ENCODE assay signal across 3 cellular contexts in the genomic region with DNA sequence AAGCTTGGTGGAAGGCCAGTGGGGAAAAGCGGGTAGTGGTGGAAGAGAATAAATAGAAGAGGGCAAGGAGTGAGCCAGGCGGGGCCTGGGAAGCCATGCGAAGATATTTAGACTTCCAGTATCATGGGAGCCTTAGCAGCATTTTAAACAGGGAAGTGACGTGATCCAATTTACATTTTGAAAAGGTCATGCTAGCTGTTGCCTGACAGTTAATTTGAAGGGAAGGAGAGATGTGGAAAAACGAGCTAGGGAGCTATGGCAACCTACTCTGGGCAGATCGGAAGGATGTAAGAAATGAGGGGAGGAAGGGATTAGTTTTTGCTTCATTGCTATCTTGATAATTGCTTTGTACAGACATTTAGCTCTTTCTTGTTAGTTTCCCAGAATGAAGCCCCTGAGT.
TF ChIP-seq lines count a peak whose summit lies in the region.

No MANE protein-coding gene starts in this region.

TF ChIP-seq in K562, 482 proteins besides CTCF, POLR2A, EP300 and RAD21:
- TF ChIP-seq, protein P1, sequence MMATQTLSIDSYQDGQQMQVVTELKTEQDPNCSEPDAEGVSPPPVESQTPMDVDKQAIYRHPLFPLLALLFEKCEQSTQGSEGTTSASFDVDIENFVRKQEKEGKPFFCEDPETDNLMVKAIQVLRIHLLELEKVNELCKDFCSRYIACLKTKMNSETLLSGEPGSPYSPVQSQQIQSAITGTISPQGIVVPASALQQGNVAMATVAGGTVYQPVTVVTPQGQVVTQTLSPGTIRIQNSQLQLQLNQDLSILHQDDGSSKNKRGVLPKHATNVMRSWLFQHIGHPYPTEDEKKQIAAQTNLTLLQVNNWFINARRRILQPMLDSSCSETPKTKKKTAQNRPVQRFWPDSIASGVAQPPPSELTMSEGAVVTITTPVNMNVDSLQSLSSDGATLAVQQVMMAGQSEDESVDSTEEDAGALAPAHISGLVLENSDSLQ (IDR thresholded peaks at IDR 0.05): 0 out of 2 replicates have a peak, but pooled peaks have one; percentile 34
- TF ChIP-seq ETV1 (tag; conservative IDR thresholded peaks at IDR 0.05; ENCODE audit: low read depth) (peak; percentile 7; the same call in 1 of the 2 replicates), RFX7 (CRISPR knock-in tag; IDR thresholded peaks at IDR 0.05) (no peak), SPI1 (IDR thresholded peaks at IDR 0.05; ENCODE audit: borderline replicate concordance, low read depth, low read length) (0 out of 2 replicates have a peak, but pooled peaks have one; percentile 0), ZNF76 (CRISPR knock-in tag; IDR thresholded peaks at IDR 0.05; ENCODE audit: borderline replicate concordance) (no peak), RFX1 (IDR thresholded peaks at IDR 0.05) (peak; percentile 53; the same call in 1 of the 2 replicates)
- TF ChIP-seq, protein P2, sequence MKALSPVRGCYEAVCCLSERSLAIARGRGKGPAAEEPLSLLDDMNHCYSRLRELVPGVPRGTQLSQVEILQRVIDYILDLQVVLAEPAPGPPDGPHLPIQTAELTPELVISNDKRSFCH (CRISPR knock-in tag; IDR thresholded peaks at IDR 0.05): no peak
- TF ChIP-seq, protein P2 (tag; IDR thresholded peaks at IDR 0.05): peak; percentile 86; the same call in 1 of the 2 replicates
- TF ChIP-seq, protein P3, sequence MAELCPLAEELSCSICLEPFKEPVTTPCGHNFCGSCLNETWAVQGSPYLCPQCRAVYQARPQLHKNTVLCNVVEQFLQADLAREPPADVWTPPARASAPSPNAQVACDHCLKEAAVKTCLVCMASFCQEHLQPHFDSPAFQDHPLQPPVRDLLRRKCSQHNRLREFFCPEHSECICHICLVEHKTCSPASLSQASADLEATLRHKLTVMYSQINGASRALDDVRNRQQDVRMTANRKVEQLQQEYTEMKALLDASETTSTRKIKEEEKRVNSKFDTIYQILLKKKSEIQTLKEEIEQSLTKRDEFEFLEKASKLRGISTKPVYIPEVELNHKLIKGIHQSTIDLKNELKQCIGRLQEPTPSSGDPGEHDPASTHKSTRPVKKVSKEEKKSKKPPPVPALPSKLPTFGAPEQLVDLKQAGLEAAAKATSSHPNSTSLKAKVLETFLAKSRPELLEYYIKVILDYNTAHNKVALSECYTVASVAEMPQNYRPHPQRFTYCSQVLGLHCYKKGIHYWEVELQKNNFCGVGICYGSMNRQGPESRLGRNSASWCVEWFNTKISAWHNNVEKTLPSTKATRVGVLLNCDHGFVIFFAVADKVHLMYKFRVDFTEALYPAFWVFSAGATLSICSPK (IDR thresholded peaks at IDR 0.05; ENCODE audit: borderline replicate concordance): no peak

TF ChIP-seq in neural cell, 6 proteins besides CTCF, POLR2A, EP300 and RAD21:
- peak; percentile 56 for TF ChIP-seq POLR2AphosphoS5 (IDR thresholded peaks at IDR 0.05)
- TF ChIP-seq, protein P4, sequence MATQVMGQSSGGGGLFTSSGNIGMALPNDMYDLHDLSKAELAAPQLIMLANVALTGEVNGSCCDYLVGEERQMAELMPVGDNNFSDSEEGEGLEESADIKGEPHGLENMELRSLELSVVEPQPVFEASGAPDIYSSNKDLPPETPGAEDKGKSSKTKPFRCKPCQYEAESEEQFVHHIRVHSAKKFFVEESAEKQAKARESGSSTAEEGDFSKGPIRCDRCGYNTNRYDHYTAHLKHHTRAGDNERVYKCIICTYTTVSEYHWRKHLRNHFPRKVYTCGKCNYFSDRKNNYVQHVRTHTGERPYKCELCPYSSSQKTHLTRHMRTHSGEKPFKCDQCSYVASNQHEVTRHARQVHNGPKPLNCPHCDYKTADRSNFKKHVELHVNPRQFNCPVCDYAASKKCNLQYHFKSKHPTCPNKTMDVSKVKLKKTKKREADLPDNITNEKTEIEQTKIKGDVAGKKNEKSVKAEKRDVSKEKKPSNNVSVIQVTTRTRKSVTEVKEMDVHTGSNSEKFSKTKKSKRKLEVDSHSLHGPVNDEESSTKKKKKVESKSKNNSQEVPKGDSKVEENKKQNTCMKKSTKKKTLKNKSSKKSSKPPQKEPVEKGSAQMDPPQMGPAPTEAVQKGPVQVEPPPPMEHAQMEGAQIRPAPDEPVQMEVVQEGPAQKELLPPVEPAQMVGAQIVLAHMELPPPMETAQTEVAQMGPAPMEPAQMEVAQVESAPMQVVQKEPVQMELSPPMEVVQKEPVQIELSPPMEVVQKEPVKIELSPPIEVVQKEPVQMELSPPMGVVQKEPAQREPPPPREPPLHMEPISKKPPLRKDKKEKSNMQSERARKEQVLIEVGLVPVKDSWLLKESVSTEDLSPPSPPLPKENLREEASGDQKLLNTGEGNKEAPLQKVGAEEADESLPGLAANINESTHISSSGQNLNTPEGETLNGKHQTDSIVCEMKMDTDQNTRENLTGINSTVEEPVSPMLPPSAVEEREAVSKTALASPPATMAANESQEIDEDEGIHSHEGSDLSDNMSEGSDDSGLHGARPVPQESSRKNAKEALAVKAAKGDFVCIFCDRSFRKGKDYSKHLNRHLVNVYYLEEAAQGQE (IDR thresholded peaks at IDR 0.05; ENCODE audit: borderline replicate concordance): peak; percentile 53
- TF ChIP-seq SMC3 (conservative IDR thresholded peaks at IDR 0.05; ENCODE audit: poor library complexity): no peak

TF ChIP-seq in HepG2, 621 proteins besides CTCF, POLR2A, EP300 and RAD21:
- TF ChIP-seq HOXA5 (CRISPR knock-in tag; IDR thresholded peaks at IDR 0.05): no peak
